ENCODE assay signal across 8 cellular contexts in the genomic region with DNA sequence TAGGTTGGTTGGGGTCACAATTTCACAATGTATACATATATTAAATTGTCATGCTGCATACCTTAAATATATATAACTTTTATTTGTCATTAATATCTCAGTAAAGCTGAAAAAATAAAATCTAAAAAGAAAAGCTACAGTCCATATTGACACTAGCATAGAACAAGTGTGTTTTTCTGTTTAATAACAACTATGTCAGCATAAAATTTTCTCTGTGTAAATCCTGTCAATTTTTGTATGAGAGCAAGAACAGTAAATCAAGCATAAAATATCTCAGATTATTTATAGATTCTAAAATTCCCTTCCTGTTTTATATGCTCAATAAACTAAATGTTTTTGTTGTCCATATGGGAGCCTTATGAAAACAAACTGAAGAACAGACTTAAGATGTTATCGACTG.
"Had no signal": no experiment of that assay in that cellular context is flagged by ENCODE, and none has a peak within 500 bp of the region (broad histone marks: within the 10 kb centered on the region; RNA-seq: fewer than 3 reads in every experiment).

No MANE protein-coding gene starts in this region.

- H3K4me3 ChIP-seq: GM23338 had no signal

- H3K4me3 Mint-ChIP-seq: GM23338, H9, IgD-negative memory B cell had no signal

- ATAC-seq: GM23338 had no signal

- H2AFZ ChIP-seq: GM23338 had no signal

- H3K27ac ChIP-seq: HL-60 had no signal

- DNase-seq: H9, HCEC 1CT, KG1 had no signal

- H3K27ac Mint-ChIP-seq: GM23338, H9, IgD-negative memory B cell had no signal

- H3K36me3 Mint-ChIP-seq: IgD-negative memory B cell had no signal

- H3K4me1 Mint-ChIP-seq: GM23338, H9, IgD-negative memory B cell had no signal

- FAIRE-seq: H1, H54 had no signal

- H3K4me2 ChIP-seq: GM23338 had no signal
